ENCODE assay signal across 8 cellular contexts in the genomic region with DNA sequence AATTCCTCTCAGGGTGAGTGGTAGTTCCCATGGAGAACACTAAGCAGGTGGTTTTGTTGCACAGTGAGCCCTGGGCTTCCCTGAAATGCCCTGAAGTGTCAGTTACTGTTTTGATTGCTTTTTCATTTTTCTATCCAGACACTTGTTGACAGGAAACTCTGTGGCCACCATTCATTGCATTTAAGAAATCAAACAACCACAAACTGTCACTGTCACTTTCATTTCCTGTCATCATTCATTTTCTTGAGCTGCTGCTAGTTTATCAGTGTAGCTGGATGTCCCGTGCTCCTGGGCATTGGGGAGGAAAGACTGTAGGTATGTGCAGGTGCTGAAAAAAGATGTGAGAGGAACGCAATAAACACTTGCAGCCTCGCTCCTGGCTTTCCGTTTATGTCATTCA.
DNase-seq lines count a peak whose midpoint lies in the region; ATAC-seq, FAIRE-seq and TF ChIP-seq lines count a peak whose summit lies in the region.

No MANE protein-coding gene starts in this region.

- DNase-seq in cardiac septum (ENCODE audit: low spot score) = peak; percentile 66
- DNase-seq in heart left ventricle = no peak
- peak; percentile 37 for DNase-seq in NCI-H748 treated with DMSO at 0.1 percent for 48 hours (lab: John Stamatoyannopoulos, UW)
- no peak for DNase-seq in stimulated activated naive CD8-positive, alpha-beta T cell treated with anti-CD3 and anti-CD28 coated beads, Interleukin-15, Interleukin-2, amounts not matched to agents 100 U/mL and 50 U/mL, for 24 hours
- no peak for DNase-seq in HTR-8/SVneo (ENCODE audit: insufficient read length, low spot score)
- DNase-seq in left ventricle myocardium inferior = no peak
- DNase-seq in SJCRH30 = no peak

- WGBS in heart left ventricle, 4 donors = 65 to 78% (median 74%) methylated on average over 4 of the region's 4 CpGs

- intact Hi-C loops in cardiac septum (cut with DNase I) (no loop called here), heart left ventricle (cut with DNase I) (no loop called here), left ventricle myocardium inferior (cut with micrococcal nuclease) (no loop called here)

- H3K4me1 ChIP-seq in heart left ventricle = peaks cover 0 to 11% (median 0%) of the 10 kb centered on the region in 12 donors
- no peaks in the 10 kb centered on the region for H3K4me1 ChIP-seq in left ventricle myocardium inferior
- H3K4me1 ChIP-seq in SJCRH30 = peaks cover 5% of the 10 kb centered on the region; the same call in 1 of the 2 replicates

- ATAC-seq in heart left ventricle = no peak
- ATAC-seq in HG02973 (IDR thresholded peaks at IDR 0.05; ENCODE audit: unreplicated experiment) = peak; percentile 91
- peak; percentile 81 for ATAC-seq in stimulated activated naive CD8-positive, alpha-beta T cell treated with anti-CD3 and anti-CD28 coated beads, Interleukin-15, Interleukin-2, amounts not matched to agents 100 U/mL and 50 U/mL, for 24 hours

- H3K4me3 ChIP-seq in heart left ventricle (no peak overlapping the region), left ventricle myocardium inferior (no peak overlapping the region), SJCRH30 (no peak overlapping the region)

- TF ChIP-seq POLR2A in heart left ventricle (IDR thresholded peaks at IDR 0.05) = no peak

- H3K9me3 ChIP-seq in heart left ventricle = peaks cover 0 to 7% (median 0%) of the 10 kb centered on the region in 12 donors
- peaks cover 26% of the 10 kb centered on the region for H3K9me3 ChIP-seq in left ventricle myocardium inferior (replicated peaks)
- peaks cover 7% of the 10 kb centered on the region; the same call in 1 of the 2 replicates for H3K9me3 ChIP-seq in SJCRH30 (replicated peaks)

- TF ChIP-seq CTCF in heart left ventricle (IDR thresholded peaks at IDR 0.05) = no peak
- no peak for TF ChIP-seq CTCF in left ventricle myocardium inferior (IDR thresholded peaks at IDR 0.05; ENCODE audit: borderline replicate concordance)

- H3K27me3 ChIP-seq in heart left ventricle = no peaks in the 10 kb centered on the region
- H3K27me3 ChIP-seq in left ventricle myocardium inferior (ENCODE audit: low read depth) = no peaks in the 10 kb centered on the region
- no peaks in the 10 kb centered on the region for H3K27me3 ChIP-seq in SJCRH30

- no peak overlapping the region for H3K27ac ChIP-seq in heart left ventricle
- no peak overlapping the region for H3K27ac ChIP-seq in left ventricle myocardium inferior (replicated peaks)
- no peak overlapping the region for H3K27ac ChIP-seq in SJCRH30

- FAIRE-seq in HTR-8/SVneo (lab: Jason Lieb, UNC) = no peak

- H3K36me3 ChIP-seq in heart left ventricle (no peaks in the 10 kb centered on the region), left ventricle myocardium inferior (no peaks in the 10 kb centered on the region), SJCRH30 (no peaks in the 10 kb centered on the region)

Comparison
In these comparisons a context has a peak if more than half of its experiments do, and no peak if none do; other contexts are left out.
1. DNase-seq: peak in cardiac septum (single experiment) and NCI-H748 treated with DMSO at 0.1 percent for 48 hours (single experiment); none in heart left ventricle (0 of 5), stimulated activated naive CD8-positive, alpha-beta T cell treated with anti-CD3 and anti-CD28 coated beads, Interleukin-15, Interleukin-2, amounts not matched to agents 100 U/mL and 50 U/mL, for 24 hours (single experiment), HTR-8/SVneo (single experiment), left ventricle myocardium inferior (single experiment) and SJCRH30 (0 of 2).
2. ATAC-seq: peak in HG02973 (single experiment) and stimulated activated naive CD8-positive, alpha-beta T cell treated with anti-CD3 and anti-CD28 coated beads, Interleukin-15, Interleukin-2, amounts not matched to agents 100 U/mL and 50 U/mL, for 24 hours (single experiment); none in heart left ventricle (0 of 4).